In genomic region chr20:44637042-44637441, GRCh38 we compare ENCODE assay signal across 15 cellular contexts.
"Had no signal": no experiment of that assay in that cellular context is flagged by ENCODE, and none has a peak within 500 bp of the region (broad histone marks: within the 10 kb centered on the region; RNA-seq: fewer than 3 reads in every experiment).

No MANE protein-coding gene starts in this region.

- H3K36me3 ChIP-seq: pancreas, thyroid gland had no signal

- H3K27ac Mint-ChIP-seq: activated CD4-positive, alpha-beta T cell treated with anti-CD3 and anti-CD28 coated beads, Interleukin-2, amount 10 ng/mL, durations not matched to agents 7 days and 5 days; memory B cell; stimulated activated naive B cell treated with anti-CD40 and anti-IgM and Interleukin-4, amounts not matched to agents 10 μg/mL and 1 μg/mL and 100 μg/mL, for 72 hours had no signal

- H3K9me3 Mint-ChIP-seq: activated CD4-positive, alpha-beta T cell treated with anti-CD3 and anti-CD28 coated beads, Interleukin-2, amount 10 ng/mL, durations not matched to agents 7 days and 5 days; stimulated activated naive B cell treated with anti-CD40 and anti-IgM and Interleukin-4, amounts not matched to agents 10 μg/mL and 1 μg/mL and 100 μg/mL, for 72 hours had no signal

- H3K27me3 Mint-ChIP-seq: activated CD4-positive, alpha-beta T cell treated with anti-CD3 and anti-CD28 coated beads, Interleukin-2, amount 10 ng/mL, durations not matched to agents 7 days and 5 days; memory B cell; naive B cell; stimulated activated naive B cell treated with anti-CD40 and anti-IgM and Interleukin-4, amounts not matched to agents 10 μg/mL and 1 μg/mL and 100 μg/mL, for 72 hours had no signal

- H3K4me3 Mint-ChIP-seq: activated CD4-positive, alpha-beta T cell treated with anti-CD3 and anti-CD28 coated beads, Interleukin-2, amount 10 ng/mL, durations not matched to agents 7 days and 5 days; memory B cell; stimulated activated naive B cell treated with anti-CD40 and anti-IgM and Interleukin-4, amounts not matched to agents 10 μg/mL and 1 μg/mL and 100 μg/mL, for 72 hours had no signal

- H3K27me3 ChIP-seq: esophagus squamous epithelium, pancreas, spleen, thyroid gland had no signal

- H3K9me3 ChIP-seq: esophagus squamous epithelium, mucosa of descending colon, pancreas, spleen, thyroid gland had no signal

- H3K4me3 ChIP-seq: esophagus squamous epithelium, mucosa of descending colon, pancreas, spleen, thyroid gland had no signal

- H3K27ac ChIP-seq: pancreas, spleen had no signal

- DNase-seq: activated CD4-positive, alpha-beta T cell treated with anti-CD3 and anti-CD28 coated beads, Interleukin-2, amount 10 ng/mL, durations not matched to agents 7 days and 5 days; activated CD8-positive, alpha-beta memory T cell treated with anti-CD3 and anti-CD28 coated beads, Interleukin-2, amount 50 U/mL, for 48 hours; activated effector memory CD4-positive, alpha-beta T cell treated with anti-CD3 and anti-CD28 coated beads, Interleukin-2, amount 50 U/mL, for 16 hours; activated naive CD4-positive, alpha-beta T cell treated with anti-CD3 and anti-CD28 coated beads, Interleukin-2, amount 50 U/mL, for 16 hours; activated T-cell treated with anti-CD3 and anti-CD28 coated beads, Interleukin-2, amount 50 U/mL, for 48 hours; effector CD4-positive, alpha-beta T cell; esophagus squamous epithelium; mucosa of descending colon; naive B cell; spleen; stimulated activated naive B cell treated with anti-CD40 and anti-IgM and Interleukin-4, amounts not matched to agents 10 μg/mL and 1 μg/mL and 100 μg/mL, for 72 hours had no signal

- ATAC-seq: activated CD4-positive, CD25-positive, alpha-beta regulatory T cell treated with anti-CD3 and anti-CD28 coated beads, Interleukin-2, amount 50 U/mL, for 24 hours; mucosa of descending colon; pancreas; stimulated activated naive B cell treated with anti-CD40 and anti-IgM and Interleukin-4, amounts not matched to agents 10 μg/mL and 1 μg/mL and 100 μg/mL, for 72 hours had no signal

- H3K36me3 Mint-ChIP-seq: memory B cell had no signal
